Comparison of ENCODE assay signal across 8 cellular contexts in genomic region chr22:44697423-44698179, GRCh38.
A peak's percentile ranks its signal among the peaks of the same experiment; 100 is the strongest.
DNase-seq lines count a peak whose midpoint lies in the region; ATAC-seq lines count a peak whose summit lies in the region.

No MANE protein-coding gene starts in this region.

- DNase-seq in EL, result peak; percentile 76
- DNase-seq in Kasumi-1 (lab: John Stamatoyannopoulos, UW), result peak; percentile 27 to 62
- DNase-seq in UCSD-AML1 (lab: John Stamatoyannopoulos, UW; ENCODE audit: unreplicated experiment), result peak; percentile 77
- peak; percentile 89 for DNase-seq in astrocyte of the hippocampus (ENCODE audit: low read depth, low spot score)
- DNase-seq in iPS-NIHi7 (ENCODE audit: extremely low spot score), result peak; percentile 87
- DNase-seq in stimulated activated CD4-positive, alpha-beta T cell treated with anti-CD3 and anti-CD28 coated beads, Interleukin-12 subunit alpha, Interleukin-12 subunit beta, amount 100 ng/mL, for 48 hours (ENCODE audit: low read depth in 2 of 3, low spot score in 1 of 3), result peak; percentile 67 to 84 (median 82)

- ATAC-seq in HG03135 (IDR thresholded peaks at IDR 0.05; ENCODE audit: unreplicated experiment) (no peak), GM21381 (IDR thresholded peaks at IDR 0.05; ENCODE audit: unreplicated experiment) (no peak)
